26 cellular contexts compared by ENCODE assay signal in genomic region chr3:35070088-35070487, GRCh38.
"Had no signal": no experiment of that assay in that cellular context is flagged by ENCODE, and none has a peak within 500 bp of the region (broad histone marks: within the 10 kb centered on the region; RNA-seq: fewer than 3 reads in every experiment).

No MANE protein-coding gene starts in this region.

- H3K27me3 ChIP-seq: ascending aorta, cardiac muscle cell had no signal

- H3K36me3 ChIP-seq: ascending aorta, cardiac muscle cell had no signal

- H3K9me3 ChIP-seq: ascending aorta had no signal

- ATAC-seq: activated CD8-positive, alpha-beta memory T cell treated with anti-CD3 and anti-CD28 coated beads, Interleukin-2, amount 10 ng/mL, durations not matched to agents 7 days and 5 days; activated CD8-positive, alpha-beta T cell treated with anti-CD3 and anti-CD28 coated beads, Interleukin-2, amount 10 ng/mL, durations not matched to agents 7 days and 5 days; activated naive CD8-positive, alpha-beta T cell treated with anti-CD3 and anti-CD28 coated beads, Interleukin-2, amount 50 U/mL, for 24 hours; T-helper 17 cell had no signal

- H3K4me1 ChIP-seq: ascending aorta had no signal

- DNase-seq: activated B cell treated with CpG ODN at 0.5 μM for 24 hours; activated CD4-positive, alpha-beta memory T cell treated with anti-CD3 and anti-CD28 coated beads for 36 hours; activated CD4-positive, alpha-beta T cell treated with anti-CD3 and anti-CD28 coated beads for 4 hours; activated CD4-positive, alpha-beta T cell treated with anti-CD3 and anti-CD28 coated beads, Interleukin-2, amount 10 ng/mL, durations not matched to agents 24 days and 14 days; activated CD4-positive, alpha-beta T cell treated with anti-CD3 and anti-CD28 coated beads, Interleukin-2, amount 50 U/mL, for 1 hour; activated CD4-positive, alpha-beta T cell treated with anti-CD3 and anti-CD28 coated beads, Interleukin-2, amount 50 U/mL, for 4 hours; activated CD4-positive, CD25-positive, alpha-beta regulatory T cell treated with anti-CD3 and anti-CD28 coated beads, Interleukin-2, amount 50 U/mL, for 72 hours; activated CD8-positive, alpha-beta memory T cell treated with anti-CD3 and anti-CD28 coated beads for 24 hours; activated CD8-positive, alpha-beta memory T cell treated with anti-CD3 and anti-CD28 coated beads, Interleukin-2, amount 10 ng/mL, durations not matched to agents 7 days and 5 days; activated CD8-positive, alpha-beta memory T cell treated with anti-CD3 and anti-CD28 coated beads, Interleukin-2, amount 50 U/mL, for 48 hours; activated CD8-positive, alpha-beta T cell treated with anti-CD3 and anti-CD28 coated beads, Interleukin-2, amount 10 ng/mL, durations not matched to agents 7 days and 5 days; activated effector memory CD4-positive, alpha-beta T cell treated with Interleukin-2 at 50 U/mL for 16 hours; activated gamma-delta T cell; activated naive CD4-positive, alpha-beta T cell treated with anti-CD3 and anti-CD28 coated beads, Interleukin-2, amount 10 ng/mL, durations not matched to agents 7 days and 5 days; activated naive CD4-positive, alpha-beta T cell treated with Interleukin-2 at 50 U/mL for 16 hours; activated naive CD8-positive, alpha-beta T cell treated with anti-CD3 and anti-CD28 coated beads, Interleukin-2, amount 10 ng/mL, durations not matched to agents 7 days and 5 days; activated naive CD8-positive, alpha-beta T cell treated with anti-CD3 and anti-CD28 coated beads, Interleukin-2, amount 50 U/mL, for 24 hours; activated T-cell treated with anti-CD3 and anti-CD28 coated beads, Interleukin-2, amount 50 U/mL, for 24 hours; activated T-cell treated with anti-CD3 and anti-CD28 coated beads, Interleukin-2, amount 50 U/mL, for 48 hours; amygdala; anterior cingulate cortex; caudate nucleus; cerebellar nuclear complex; T-helper 17 cell had no signal

- H3K4me3 ChIP-seq: ascending aorta, cardiac muscle cell had no signal
